ENCODE assay signal across 31 cellular contexts in the genomic region with DNA sequence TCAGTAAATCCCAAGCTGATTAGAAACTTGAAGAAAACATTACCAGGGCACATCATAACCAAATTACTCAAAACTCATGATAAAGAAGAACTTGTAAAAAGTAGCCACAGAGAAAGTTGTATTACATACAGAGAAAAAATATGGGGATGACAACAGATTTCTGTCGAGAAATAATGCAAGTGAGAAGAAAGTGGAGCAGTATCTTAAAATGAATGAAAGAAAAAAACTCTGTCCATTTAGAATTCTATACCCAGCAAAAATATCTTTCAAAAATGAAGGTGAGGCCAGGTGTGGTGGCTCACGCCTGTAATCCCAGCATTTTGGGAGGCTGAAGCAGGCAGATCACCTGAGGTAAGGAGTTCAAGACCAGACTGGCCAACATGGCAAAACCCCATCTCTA.
"Had no signal": no experiment of that assay in that cellular context is flagged by ENCODE, and none has a peak within 500 bp of the region (broad histone marks: within the 10 kb centered on the region; RNA-seq: fewer than 3 reads in every experiment).

No MANE protein-coding gene starts in this region.

- ATAC-seq: activated T-cell treated with anti-CD3 and anti-CD28 coated beads, Interleukin-2, amount 50 U/mL, for 72 hours; T-helper 17 cell had no signal

- H3K4me3 Mint-ChIP-seq: activated CD4-positive, alpha-beta memory T cell treated with anti-CD3 and anti-CD28 coated beads, Interleukin-2, amount 10 ng/mL, durations not matched to agents 7 days and 5 days; activated CD4-positive, alpha-beta T cell treated with anti-CD3 and anti-CD28 coated beads, Interleukin-2, amount 10 ng/mL, durations not matched to agents 7 days and 5 days; activated naive CD8-positive, alpha-beta T cell; activated T-cell treated with anti-CD3 and anti-CD28 coated beads, Interleukin-2, amount 50 U/mL, for 24 hours; activated T-cell treated with anti-CD3 and anti-CD28 coated beads, Interleukin-2, amount 50 U/mL, for 72 hours; central memory CD8-positive, alpha-beta T cell; dendritic cell treated with granulocyte-macrophage colony-stimulating factor and Interleukin-4, amounts not matched to agents 40 ng/mL and 50 ng/mL, for 4 days; T-helper 17 cell; T-helper 2 cell treated with Interferon-gamma antibody and Interleukin-4, amounts not matched to agents 5 μg/mL and 100 μg/mL, for 36 hours had no signal

- FAIRE-seq: astrocyte, bronchial epithelial cell, frontal cortex had no signal

- H3K27ac Mint-ChIP-seq: activated CD4-positive, alpha-beta memory T cell treated with anti-CD3 and anti-CD28 coated beads, Interleukin-2, amount 10 ng/mL, durations not matched to agents 7 days and 5 days; activated CD4-positive, alpha-beta T cell treated with anti-CD3 and anti-CD28 coated beads, Interleukin-2, amount 10 ng/mL, durations not matched to agents 7 days and 5 days; activated naive CD8-positive, alpha-beta T cell; activated T-cell treated with anti-CD3 and anti-CD28 coated beads, Interleukin-2, amount 50 U/mL, for 24 hours; activated T-cell treated with anti-CD3 and anti-CD28 coated beads, Interleukin-2, amount 50 U/mL, for 72 hours; dendritic cell treated with granulocyte-macrophage colony-stimulating factor and Interleukin-4, amounts not matched to agents 40 ng/mL and 50 ng/mL, for 4 days; T-helper 17 cell; T-helper 2 cell treated with Interferon-gamma antibody and Interleukin-4, amounts not matched to agents 5 μg/mL and 100 μg/mL, for 36 hours had no signal

- H3K27ac ChIP-seq: brain microvascular endothelial cell, coronary artery, dorsolateral prefrontal cortex, esophagus squamous epithelium had no signal

- H3K4me1 ChIP-seq: esophagus squamous epithelium had no signal

- H3K27me3 Mint-ChIP-seq: activated CD4-positive, alpha-beta memory T cell treated with anti-CD3 and anti-CD28 coated beads, Interleukin-2, amount 10 ng/mL, durations not matched to agents 7 days and 5 days; activated CD4-positive, alpha-beta T cell treated with anti-CD3 and anti-CD28 coated beads, Interleukin-2, amount 10 ng/mL, durations not matched to agents 7 days and 5 days; activated naive CD8-positive, alpha-beta T cell; activated T-cell treated with anti-CD3 and anti-CD28 coated beads, Interleukin-2, amount 50 U/mL, for 24 hours; central memory CD8-positive, alpha-beta T cell; dendritic cell treated with granulocyte-macrophage colony-stimulating factor and Interleukin-4, amounts not matched to agents 40 ng/mL and 50 ng/mL, for 4 days; T-helper 17 cell had no signal

- DNase-seq: activated CD4-positive, alpha-beta memory T cell treated with anti-CD3 and anti-CD28 coated beads, Interleukin-2, amount 10 ng/mL, durations not matched to agents 7 days and 5 days; activated CD4-positive, alpha-beta T cell treated with anti-CD3 and anti-CD28 coated beads for 1 hour; activated CD4-positive, alpha-beta T cell treated with anti-CD3 and anti-CD28 coated beads for 4 hours; activated CD4-positive, alpha-beta T cell treated with anti-CD3 and anti-CD28 coated beads, Interleukin-2, amount 10 ng/mL, durations not matched to agents 7 days and 5 days; activated CD4-positive, alpha-beta T cell treated with anti-CD3 and anti-CD28 coated beads, Interleukin-2, amount 50 U/mL, for 4 hours; activated CD8-positive, alpha-beta memory T cell treated with anti-CD3 and anti-CD28 coated beads, Interleukin-2, amount 50 U/mL, for 48 hours; activated gamma-delta T cell; activated naive CD4-positive, alpha-beta T cell; activated naive CD4-positive, alpha-beta T cell treated with anti-CD3 and anti-CD28 coated beads, Interleukin-2, amount 50 U/mL, for 16 hours; activated T-cell treated with anti-CD3 and anti-CD28 coated beads for 4 hours; activated T-cell treated with anti-CD3 and anti-CD28 coated beads, Interleukin-2, amount 50 U/mL, for 24 hours; activated T-cell treated with anti-CD3 and anti-CD28 coated beads, Interleukin-2, amount 50 U/mL, for 72 hours; amniotic stem cell; anterior cingulate cortex; brain microvascular endothelial cell; dorsolateral prefrontal cortex; effector memory CD4-positive, alpha-beta T cell; esophagus squamous epithelium; foreskin fibroblast; head of caudate nucleus; T-helper 1 cell; T-helper 17 cell; T1000 had no signal

- H3K36me3 ChIP-seq: brain microvascular endothelial cell had no signal

- H3K4me3 ChIP-seq: coronary artery, dorsolateral prefrontal cortex, esophagus squamous epithelium had no signal

- H3K9me3 Mint-ChIP-seq: central memory CD8-positive, alpha-beta T cell had no signal

- H3K27me3 ChIP-seq: brain microvascular endothelial cell, dorsolateral prefrontal cortex, esophagus squamous epithelium had no signal
